ENCODE assay signal across 34 cellular contexts in the genomic region with DNA sequence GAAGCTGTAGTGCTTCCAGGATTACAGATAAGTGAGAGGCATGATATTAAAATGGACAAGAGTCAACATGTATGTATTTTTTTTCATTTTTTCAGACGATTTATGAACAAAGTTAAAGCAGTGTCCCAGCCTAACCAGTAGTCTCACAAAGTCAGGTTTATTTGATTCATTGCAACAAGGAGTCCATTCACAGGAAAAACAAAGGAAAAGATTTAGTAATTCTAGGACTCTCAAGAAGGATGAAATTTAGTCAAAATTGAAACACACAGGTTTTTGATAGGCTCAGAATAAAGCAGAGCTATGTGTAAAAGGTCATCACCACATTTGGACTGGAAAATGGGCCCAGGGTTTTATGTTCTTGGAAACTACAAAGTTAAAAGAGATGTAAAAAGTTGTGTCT.
"Had no signal": no experiment of that assay in that cellular context is flagged by ENCODE, and none has a peak within 500 bp of the region (broad histone marks: within the 10 kb centered on the region; RNA-seq: fewer than 3 reads in every experiment).

No MANE protein-coding gene starts in this region.

- H3K36me3 ChIP-seq: brain microvascular endothelial cell, gastroesophageal sphincter, heart right ventricle, WERI-Rb-1 had no signal

- ATAC-seq: activated CD4-positive, alpha-beta T cell treated with anti-CD3 and anti-CD28 coated beads for 36 hours; activated CD8-positive, alpha-beta memory T cell treated with anti-CD3 and anti-CD28 coated beads, Interleukin-2, amount 10 ng/mL, durations not matched to agents 7 days and 5 days; activated CD8-positive, alpha-beta T cell treated with anti-CD3 and anti-CD28 coated beads, Interleukin-2, amount 10 ng/mL, durations not matched to agents 7 days and 5 days; activated naive CD4-positive, alpha-beta T cell treated with anti-CD3 and anti-CD28 coated beads, Interleukin-2, amount 50 U/mL, for 72 hours; esophagus mucosa; foreskin keratinocyte; gastroesophageal sphincter; heart right ventricle; T-helper 17 cell had no signal

- H3K27me3 Mint-ChIP-seq: activated naive CD4-positive, alpha-beta T cell treated with anti-CD3 and anti-CD28 coated beads, Interleukin-2, amount 10 ng/mL, durations not matched to agents 7 days and 5 days; dendritic cell treated with granulocyte-macrophage colony-stimulating factor and Interleukin-4, amounts not matched to agents 40 ng/mL and 50 ng/mL, for 4 days had no signal

- H3K27ac Mint-ChIP-seq: activated B cell treated with CpG ODN at 0.5 μM for 24 hours; activated CD4-positive, alpha-beta memory T cell treated with anti-CD3 and anti-CD28 coated beads for 36 hours; activated CD4-positive, alpha-beta T cell treated with anti-CD3 and anti-CD28 coated beads for 36 hours; activated CD4-positive, alpha-beta T cell treated with anti-CD3 and anti-CD28 coated beads, Interleukin-2, amount 10 ng/mL, durations not matched to agents 24 days and 14 days; activated CD8-positive, alpha-beta memory T cell treated with anti-CD3 and anti-CD28 coated beads, Interleukin-2, amount 10 ng/mL, durations not matched to agents 7 days and 5 days; activated CD8-positive, alpha-beta T cell treated with anti-CD3 and anti-CD28 coated beads, Interleukin-2, amount 10 ng/mL, durations not matched to agents 7 days and 5 days; activated naive CD4-positive, alpha-beta T cell treated with anti-CD3 and anti-CD28 coated beads, Interleukin-2, amount 10 ng/mL, durations not matched to agents 7 days and 5 days; activated naive CD4-positive, alpha-beta T cell treated with anti-CD3 and anti-CD28 coated beads, Interleukin-2, amount 50 U/mL, for 72 hours; activated naive CD8-positive, alpha-beta T cell treated with anti-CD3 and anti-CD28 coated beads, Interleukin-2, amount 10 ng/mL, durations not matched to agents 7 days and 5 days; activated T-helper 1 cell treated with anti-CD3 and anti-CD28 coated beads, Interleukin-12 subunit alpha, Interleukin-12 subunit beta, Interleukin-2, Interleukin-4 antibody, amounts not matched to agents 30 ng/mL and 10 ng/mL and 1 ng/mL, durations not matched to agents 14 hours and 24 hours and 36 hours; activated T-helper 2 cell treated with anti-CD3 and anti-CD28 coated beads, Interferon-gamma antibody, Interleukin-2, Interleukin-4, amounts not matched to agents 10 μg/mL and 5 μg/mL and 100 μg/mL, durations not matched to agents 14 hours and 24 hours and 36 hours; dendritic cell treated with granulocyte-macrophage colony-stimulating factor and Interleukin-4, amounts not matched to agents 40 ng/mL and 50 ng/mL, for 4 days; endodermal cell; T-helper 17 cell; T-helper 2 cell treated with Interferon-gamma antibody and Interleukin-4, amounts not matched to agents 5 μg/mL and 100 μg/mL, for 36 hours had no signal

- H3K27ac ChIP-seq: brain microvascular endothelial cell, coronary artery, dorsolateral prefrontal cortex, foreskin keratinocyte, gastroesophageal sphincter, heart right ventricle, WERI-Rb-1 had no signal

- DNase-seq: activated B cell treated with CpG ODN at 0.5 μM for 24 hours; activated CD4-positive, alpha-beta memory T cell treated with anti-CD3 and anti-CD28 coated beads for 36 hours; activated CD4-positive, alpha-beta T cell treated with anti-CD3 and anti-CD28 coated beads for 36 hours; activated CD4-positive, alpha-beta T cell treated with anti-CD3 and anti-CD28 coated beads, Interleukin-2, amount 10 ng/mL, durations not matched to agents 24 days and 14 days; activated CD4-positive, CD25-positive, alpha-beta regulatory T cell treated with anti-CD3 and anti-CD28 coated beads, Interleukin-2, amount 50 U/mL, for 72 hours; activated CD8-positive, alpha-beta memory T cell treated with anti-CD3 and anti-CD28 coated beads, Interleukin-2, amount 10 ng/mL, durations not matched to agents 7 days and 5 days; activated CD8-positive, alpha-beta memory T cell treated with anti-CD3 and anti-CD28 coated beads, Interleukin-2, amount 50 U/mL, for 4 hours; activated CD8-positive, alpha-beta T cell treated with anti-CD3 and anti-CD28 coated beads, Interleukin-2, amount 10 ng/mL, durations not matched to agents 7 days and 5 days; activated effector memory CD4-positive, alpha-beta T cell treated with anti-CD3 and anti-CD28 coated beads, Interleukin-2, amount 50 U/mL, for 16 hours; activated naive CD4-positive, alpha-beta T cell treated with anti-CD3 and anti-CD28 coated beads, Interleukin-2, amount 10 ng/mL, durations not matched to agents 7 days and 5 days; activated naive CD8-positive, alpha-beta T cell treated with anti-CD3 and anti-CD28 coated beads, Interleukin-2, amount 10 ng/mL, durations not matched to agents 7 days and 5 days; activated T-cell treated with anti-CD3 and anti-CD28 coated beads, Interleukin-2, amount 50 U/mL, for 1 hour; activated T-cell treated with anti-CD3 and anti-CD28 coated beads, Interleukin-2, amount 50 U/mL, for 48 hours; amniotic stem cell; anterior cingulate cortex; brain microvascular endothelial cell; dorsolateral prefrontal cortex; effector memory CD4-positive, alpha-beta T cell; endodermal cell; foreskin keratinocyte; heart right ventricle; T-helper 1 cell; T-helper 17 cell; T1000; WERI-Rb-1 had no signal

- H3K36me3 Mint-ChIP-seq: activated CD4-positive, alpha-beta memory T cell treated with anti-CD3 and anti-CD28 coated beads for 36 hours; activated CD8-positive, alpha-beta memory T cell treated with anti-CD3 and anti-CD28 coated beads, Interleukin-2, amount 10 ng/mL, durations not matched to agents 7 days and 5 days; activated naive CD4-positive, alpha-beta T cell treated with anti-CD3 and anti-CD28 coated beads, Interleukin-2, amount 10 ng/mL, durations not matched to agents 7 days and 5 days; activated naive CD4-positive, alpha-beta T cell treated with anti-CD3 and anti-CD28 coated beads, Interleukin-2, amount 50 U/mL, for 72 hours; activated naive CD8-positive, alpha-beta T cell treated with anti-CD3 and anti-CD28 coated beads, Interleukin-2, amount 10 ng/mL, durations not matched to agents 7 days and 5 days had no signal

- H3K4me3 ChIP-seq: coronary artery, dorsolateral prefrontal cortex, gastroesophageal sphincter, heart right ventricle had no signal

- H3K9me3 ChIP-seq: gastroesophageal sphincter, heart right ventricle had no signal

- H3K9me3 Mint-ChIP-seq: activated B cell treated with CpG ODN at 0.5 μM for 24 hours; activated CD4-positive, alpha-beta memory T cell treated with anti-CD3 and anti-CD28 coated beads for 36 hours; activated CD4-positive, alpha-beta T cell treated with anti-CD3 and anti-CD28 coated beads, Interleukin-2, amount 10 ng/mL, durations not matched to agents 24 days and 14 days; activated naive CD4-positive, alpha-beta T cell treated with anti-CD3 and anti-CD28 coated beads, Interleukin-2, amount 10 ng/mL, durations not matched to agents 7 days and 5 days; activated naive CD4-positive, alpha-beta T cell treated with anti-CD3 and anti-CD28 coated beads, Interleukin-2, amount 50 U/mL, for 72 hours; activated naive CD8-positive, alpha-beta T cell treated with anti-CD3 and anti-CD28 coated beads, Interleukin-2, amount 10 ng/mL, durations not matched to agents 7 days and 5 days; activated T-helper 1 cell treated with anti-CD3 and anti-CD28 coated beads, Interleukin-12 subunit alpha, Interleukin-12 subunit beta, Interleukin-2, Interleukin-4 antibody, amounts not matched to agents 30 ng/mL and 10 ng/mL and 1 ng/mL, durations not matched to agents 14 hours and 24 hours and 36 hours; central memory CD8-positive, alpha-beta T cell; dendritic cell treated with granulocyte-macrophage colony-stimulating factor and Interleukin-4, amounts not matched to agents 40 ng/mL and 50 ng/mL, for 4 days had no signal

- H3K4me3 Mint-ChIP-seq: activated B cell treated with CpG ODN at 0.5 μM for 24 hours; activated CD4-positive, alpha-beta memory T cell treated with anti-CD3 and anti-CD28 coated beads for 36 hours; activated CD4-positive, alpha-beta T cell treated with anti-CD3 and anti-CD28 coated beads for 36 hours; activated CD4-positive, alpha-beta T cell treated with anti-CD3 and anti-CD28 coated beads, Interleukin-2, amount 10 ng/mL, durations not matched to agents 24 days and 14 days; activated CD8-positive, alpha-beta memory T cell treated with anti-CD3 and anti-CD28 coated beads, Interleukin-2, amount 10 ng/mL, durations not matched to agents 7 days and 5 days; activated CD8-positive, alpha-beta T cell treated with anti-CD3 and anti-CD28 coated beads, Interleukin-2, amount 10 ng/mL, durations not matched to agents 7 days and 5 days; activated naive CD4-positive, alpha-beta T cell treated with anti-CD3 and anti-CD28 coated beads, Interleukin-2, amount 10 ng/mL, durations not matched to agents 7 days and 5 days; activated naive CD8-positive, alpha-beta T cell treated with anti-CD3 and anti-CD28 coated beads, Interleukin-2, amount 10 ng/mL, durations not matched to agents 7 days and 5 days; activated T-helper 1 cell treated with anti-CD3 and anti-CD28 coated beads, Interleukin-12 subunit alpha, Interleukin-12 subunit beta, Interleukin-2, Interleukin-4 antibody, amounts not matched to agents 30 ng/mL and 10 ng/mL and 1 ng/mL, durations not matched to agents 14 hours and 24 hours and 36 hours; central memory CD8-positive, alpha-beta T cell; dendritic cell treated with granulocyte-macrophage colony-stimulating factor and Interleukin-4, amounts not matched to agents 40 ng/mL and 50 ng/mL, for 4 days; endodermal cell; T-helper 17 cell; T-helper 2 cell treated with Interferon-gamma antibody and Interleukin-4, amounts not matched to agents 5 μg/mL and 100 μg/mL, for 36 hours had no signal

- H3K4me1 ChIP-seq: foreskin keratinocyte, gastroesophageal sphincter, heart right ventricle had no signal

- H3K27me3 ChIP-seq: brain microvascular endothelial cell, dorsolateral prefrontal cortex, foreskin keratinocyte, gastroesophageal sphincter, heart right ventricle had no signal

- H3K4me1 Mint-ChIP-seq: activated B cell treated with CpG ODN at 0.5 μM for 24 hours; activated CD4-positive, alpha-beta T cell treated with anti-CD3 and anti-CD28 coated beads for 36 hours; activated CD4-positive, alpha-beta T cell treated with anti-CD3 and anti-CD28 coated beads, Interleukin-2, amount 10 ng/mL, durations not matched to agents 24 days and 14 days; activated CD8-positive, alpha-beta memory T cell treated with anti-CD3 and anti-CD28 coated beads, Interleukin-2, amount 10 ng/mL, durations not matched to agents 7 days and 5 days; activated naive CD4-positive, alpha-beta T cell treated with anti-CD3 and anti-CD28 coated beads, Interleukin-2, amount 10 ng/mL, durations not matched to agents 7 days and 5 days; activated naive CD8-positive, alpha-beta T cell treated with anti-CD3 and anti-CD28 coated beads, Interleukin-2, amount 10 ng/mL, durations not matched to agents 7 days and 5 days; central memory CD8-positive, alpha-beta T cell; T-helper 17 cell had no signal
